8 cellular contexts compared by ENCODE assay signal in the genomic region with DNA sequence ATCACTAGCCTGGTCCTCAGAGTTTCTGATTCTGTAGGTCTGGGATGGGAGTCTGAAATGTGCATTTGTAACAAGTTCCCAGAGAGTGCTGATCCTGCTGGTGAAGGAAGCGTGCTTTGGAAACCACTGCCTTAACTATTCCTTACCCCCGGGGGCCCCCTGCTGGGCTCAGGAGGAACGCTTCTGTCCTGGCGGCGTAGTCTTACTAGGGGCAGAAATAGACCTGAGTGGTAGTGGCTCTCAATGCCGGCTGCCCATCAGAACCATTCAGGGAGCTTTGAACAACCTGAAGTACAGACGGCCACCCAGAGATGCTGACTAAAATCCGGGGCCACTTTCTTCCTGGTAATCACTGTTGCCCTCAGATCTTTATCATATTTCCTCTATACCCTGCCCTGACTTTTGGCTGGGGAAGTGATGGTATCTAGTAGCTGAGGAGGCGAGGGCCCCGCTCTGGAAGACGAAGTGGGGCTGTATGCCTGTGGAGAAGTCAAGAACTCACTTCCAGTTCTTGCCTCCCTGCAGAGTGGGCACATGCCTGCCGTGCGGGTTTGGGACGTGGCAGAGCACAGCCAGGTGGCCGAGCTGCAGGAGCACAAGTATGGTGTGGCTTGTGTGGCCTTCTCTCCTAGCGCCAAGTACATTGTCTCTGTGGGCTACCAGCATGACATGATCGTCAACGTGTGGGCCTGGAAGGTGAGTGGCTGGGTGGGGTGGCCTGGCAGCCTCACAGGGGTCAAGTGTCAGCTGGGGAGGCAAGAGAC. TPM values are rescaled to one million over a fixed set of nuclear protein-coding genes. Genes with fewer than 3 reads are reported as not detected.
DNase-seq lines count a peak whose midpoint lies in the region; ATAC-seq and TF ChIP-seq lines count a peak whose summit lies in the region.

No MANE protein-coding gene starts in this region.

- TF ChIP-seq CTCF in right atrium auricular region (IDR thresholded peaks at IDR 0.05): peak; percentile 62 to 91

- no peak overlapping the region for H3K27ac ChIP-seq in right atrium auricular region

- H3K36me3 ChIP-seq in right atrium auricular region: peaks cover 26% of the 10 kb centered on the region

- intact Hi-C loops in sciatic nerve (cut with DNase I): loop anchor here (10.0 kb wide), 1 partner anchor 247 kb away; no protein-coding TSS in a partner anchor

- H3K9me3 ChIP-seq in right atrium auricular region: no peaks in the 10 kb centered on the region

- peaks cover 0 to 2% of the 10 kb centered on the region in 2 donors for H3K4me1 ChIP-seq in right atrium auricular region

- no peaks in the 10 kb centered on the region for H3K27me3 ChIP-seq in right atrium auricular region

- peak; percentile 95 for ATAC-seq in sciatic nerve

- H3K4me3 ChIP-seq in right atrium auricular region: no peak overlapping the region

- DNase-seq in NCI-H1417 (lab: John Stamatoyannopoulos, UW) (peak; percentile 3 to 65 (median 48)), NCI-H1417 treated with DMSO at 0.1 percent for 48 hours (lab: John Stamatoyannopoulos, UW) (no peak), NCI-H1092 (lab: John Stamatoyannopoulos, UW) (peak; percentile 55), T-helper 2 cell (peak; percentile 44 to 81 (median 61)), amniotic stem cell (lab: John Stamatoyannopoulos, UW) (peak; percentile 58), right atrium auricular region (ENCODE audit: low spot score) (peak; percentile 84), sciatic nerve (ENCODE audit: low spot score) (peak; percentile 92), NCI-H128 (lab: John Stamatoyannopoulos, UW; ENCODE audit: unreplicated experiment) (no peak)

RNA-seq across cellular contexts. Expression of a gene that starts 16.3 kb away (rescaled TPM):
- total RNA-seq in right atrium auricular region: 10 to 100 TPM in 1 of 2 donors, 1 to 10 TPM in 1; 6.4 to 11.7 TPM
- total RNA-seq in sciatic nerve: 18.5 TPM

RNA-seq across cellular contexts. Expression of a gene that starts 27.0 kb away (rescaled TPM):
- 1 to 10 TPM; 1.3 to 1.4 TPM for total RNA-seq in right atrium auricular region
- 9.8 TPM for total RNA-seq in sciatic nerve

RNA-seq across cellular contexts. Expression of a gene that starts 37.3 kb away (rescaled TPM):
- total RNA-seq in right atrium auricular region (10 to 100 TPM; 10.5 TPM), sciatic nerve (54.3 TPM)

Comparison
In these comparisons a context has a peak if more than half of its experiments do, and no peak if none do; other contexts are left out.
1. DNase-seq: peak in NCI-H1417 (3 of 3), NCI-H1092 (single experiment), T-helper 2 cell (5 of 5), amniotic stem cell (single experiment), right atrium auricular region (single experiment) and sciatic nerve (single experiment); none in NCI-H1417 treated with DMSO at 0.1 percent for 48 hours (single experiment) and NCI-H128 (single experiment).